Comparison of ENCODE assay signal across 9 cellular contexts in genomic region chr1:59266927-59267293, GRCh38. TPM values are rescaled to one million over a fixed set of nuclear protein-coding genes. Genes with fewer than 3 reads are reported as not detected.
DNase-seq lines count a peak whose midpoint lies in the region; ATAC-seq lines count a peak whose summit lies in the region.
"Had no signal": no experiment of that assay in that cellular context is flagged by ENCODE, and none has a peak within 500 bp of the region (broad histone marks: within the 10 kb centered on the region; RNA-seq: fewer than 3 reads in every experiment).

No MANE protein-coding gene starts in this region.

- DNase-seq in sciatic nerve (ENCODE audit: low spot score): no peak
- DNase-seq in activated CD4-positive, CD25-positive, alpha-beta regulatory T cell treated with anti-CD3 and anti-CD28 coated beads, Interleukin-2, amount 50 U/mL, for 72 hours: no peak
- no peak for DNase-seq in NCI-H2081 treated with DMSO at 0.1 percent for 48 hours (lab: John Stamatoyannopoulos, UW)
- DNase-seq: IMR-90, NCI-H2171 treated with DMSO at 0.1 percent for 48 hours had no signal

- intact Hi-C loops in sciatic nerve (cut with DNase I): no loop called here

- ATAC-seq in GM18870 (IDR thresholded peaks at IDR 0.05; ENCODE audit: unreplicated experiment): peak; percentile 70
- peak; percentile 71 for ATAC-seq in GM21529 (IDR thresholded peaks at IDR 0.05; ENCODE audit: unreplicated experiment)
- ATAC-seq in HG03103 (IDR thresholded peaks at IDR 0.05; ENCODE audit: low read depth, unreplicated experiment): peak; percentile 64
- ATAC-seq in sciatic nerve: peak; percentile 21
- no peak for ATAC-seq in HG03571 (IDR thresholded peaks at IDR 0.05; ENCODE audit: unreplicated experiment)

RNA-seq across cellular contexts. Expression of gene FGGY, which starts 30.0 kb away (rescaled TPM):
- total RNA-seq in sciatic nerve: 41.1 TPM
